Comparison of ENCODE assay signal across 4 cellular contexts in the genomic region with DNA sequence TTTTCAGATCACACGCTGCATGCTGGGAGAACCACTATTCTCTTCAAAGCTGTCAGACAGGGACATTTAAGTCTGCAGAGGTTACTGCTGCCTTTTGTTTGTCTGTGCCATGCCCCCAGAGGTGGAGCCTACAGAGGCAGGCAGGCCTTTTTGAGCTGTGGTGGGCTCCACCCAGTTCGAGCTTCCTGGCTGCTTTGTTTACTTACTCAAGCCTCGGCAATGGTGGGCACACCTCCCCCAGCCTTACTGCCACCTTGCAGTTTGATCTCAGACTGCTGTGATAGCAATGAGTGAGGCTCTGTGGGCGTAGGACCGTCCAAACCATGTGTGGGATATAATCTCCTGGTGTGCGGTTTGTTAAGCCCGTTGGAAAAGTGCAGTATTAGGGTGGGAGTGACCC. TPM values are rescaled to one million over a fixed set of nuclear protein-coding genes. Genes with fewer than 3 reads are reported as not detected.
"Had no signal": no experiment of that assay in that cellular context is flagged by ENCODE, and none has a peak within 500 bp of the region (broad histone marks: within the 10 kb centered on the region; RNA-seq: fewer than 3 reads in every experiment).

No MANE protein-coding gene starts in this region.

RNA-seq across cellular contexts. Expression of gene SLAMF6, which starts 42.3 kb away (rescaled TPM):
- total RNA-seq: NCI-H460, PC-9, SK-MEL-5, WTC11 had no signal
